ENCODE assay signal across 19 cellular contexts in genomic region chr14:21089877-21090193, GRCh38. TPM values are rescaled to one million over a fixed set of nuclear protein-coding genes. Genes with fewer than 3 reads are reported as not detected.
DNase-seq lines count a peak whose midpoint lies in the region; ATAC-seq, FAIRE-seq and TF ChIP-seq lines count a peak whose summit lies in the region.
"Had no signal": no experiment of that assay in that cellular context is flagged by ENCODE, and none has a peak within 500 bp of the region (broad histone marks: within the 10 kb centered on the region; RNA-seq: fewer than 3 reads in every experiment).

No MANE protein-coding gene starts in this region.

- H3K4me2 ChIP-seq in HepG2 (ENCODE audit: low read depth, low read length) (no peak overlapping the region), neural progenitor cell (no peak overlapping the region)
- H3K4me2 ChIP-seq: GM23338 had no signal

- WGBS in HepG2 (ENCODE audit: low lambda C conversion rate) = 92% methylated on average over 5 of the region's 5 CpGs
- 100% methylated on average over 1 of the region's 5 CpGs for WGBS in right lobe of liver (ENCODE audit: insufficient coverage, low coverage, low lambda C conversion rate, missing lambda C conversion rate)

- CTCF ChIA-PET in HepG2 (lab: Yijun Ruan, JAX; ENCODE audit: low intra/inter-chr PET ratio, low total read pairs) = interaction anchor here (1.5 to 12.2 kb wide), 5 partner anchors 16 to 76 kb away, joined by 3 to 320 read pairs (median 38); partner anchors contain the start of gene ARHGEF40

- no TSS peak for BruUV-seq in HepG2 (replicated peaks; lab: Mats Ljungman, UMichigan)

- POLR2A ChIA-PET in HepG2 (lab: Yijun Ruan, JAX) = interaction anchor here (0.8 to 5.8 kb wide), 11 partner anchors 8 to 92 kb away, joined by 3 to 52 read pairs (median 7); partner anchors contain the start of gene ARHGEF40

- DNase-seq in HepG2 (ENCODE audit: low spot score) = no peak
- DNase-seq in right lobe of liver = no peak
- DNase-seq in effector memory CD4-positive, alpha-beta T cell = no peak
- DNase-seq in neural progenitor cell (ENCODE audit: low spot score) = no peak
- no peak for DNase-seq in NCI-H2196 (lab: John Stamatoyannopoulos, UW; ENCODE audit: unreplicated experiment)
- DNase-seq in omental fat pad (ENCODE audit: low spot score) = no peak
- DNase-seq in NCI-H2107 (lab: John Stamatoyannopoulos, UW) = no peak
- no peak for DNase-seq in NCI-H187 treated with DMSO at 0.1 percent for 48 hours (lab: John Stamatoyannopoulos, UW)
- DNase-seq: C1 segment of cervical spinal cord, DMS79, NCI-H146, NCI-H446, PC-3 had no signal

- H3K36me3 ChIP-seq in HepG2 (replicated peaks in 1 of 2; ENCODE audit: control insufficient read depth in 1 of 2, insufficient read depth in 2 of 2, low read length in 2 of 2) (peaks cover 41 to 64% of the 10 kb centered on the region in 2 experiments), right lobe of liver (peaks cover 0 to 23% (median 12%) of the 10 kb centered on the region in 4 donors), neural progenitor cell (peaks cover 5% of the 10 kb centered on the region)
- no peaks in the 10 kb centered on the region for H3K36me3 ChIP-seq in effector memory CD4-positive, alpha-beta T cell (ENCODE audit: control insufficient read depth, insufficient read depth, low read length)

- H3K4me3 Mint-ChIP-seq in neural progenitor cell = no peak overlapping the region
- H3K4me3 Mint-ChIP-seq: GM23338 had no signal

- H3K9me3 Mint-ChIP-seq in neural progenitor cell = peaks cover 9% of the 10 kb centered on the region

- peaks cover 8% of the 10 kb centered on the region; the same call in 1 of the 2 replicates for H4K20me1 ChIP-seq in HepG2 (ENCODE audit: insufficient read depth, low read length)
- H4K20me1 ChIP-seq in neural progenitor cell (ENCODE audit: low read depth) = peaks cover 72% of the 10 kb centered on the region

- H3K9ac ChIP-seq in HepG2 (ENCODE audit: insufficient read depth, low read depth, low read length) (no peak overlapping the region), neural progenitor cell (no peak overlapping the region)

- peaks cover 85% of the 10 kb centered on the region for H3F3A ChIP-seq in neural progenitor cell (ENCODE audit: low read depth)

- H3K9me3 ChIP-seq in HepG2 (ENCODE audit: low read length) = no peaks in the 10 kb centered on the region
- no peaks in the 10 kb centered on the region for H3K9me3 ChIP-seq in right lobe of liver
- H3K9me3 ChIP-seq in effector memory CD4-positive, alpha-beta T cell (ENCODE audit: control insufficient read depth, low read length) = no peaks in the 10 kb centered on the region
- H3K9me3 ChIP-seq in neural progenitor cell (ENCODE audit: low read depth) = no peaks in the 10 kb centered on the region

- H3K27ac ChIP-seq in HepG2 (ENCODE audit: extremely low read length, insufficient read depth, low read length) = no peak overlapping the region
- no peak overlapping the region for H3K27ac ChIP-seq in right lobe of liver
- H3K27ac ChIP-seq in effector memory CD4-positive, alpha-beta T cell (ENCODE audit: insufficient read depth, low read length, poor library complexity, severe bottlenecking) = peak overlapping the region; percentile 1
- peak overlapping the region; percentile 58 for H3K27ac ChIP-seq in neural progenitor cell

- H3K27me3 Mint-ChIP-seq in neural progenitor cell (ENCODE audit: insufficient read depth, low read depth) = peaks cover 30% of the 10 kb centered on the region

- H3K4me3 ChIP-seq in HepG2 (replicated peaks in 1 of 3; ENCODE audit: insufficient read depth in 1 of 3, low read depth in 2 of 3, low read length in 3 of 3) (no peak overlapping the region), right lobe of liver (no peak overlapping the region), neural progenitor cell (no peak overlapping the region)
- H3K4me3 ChIP-seq in effector memory CD4-positive, alpha-beta T cell (ENCODE audit: insufficient read depth, low read depth, low read length, poor library complexity, severe bottlenecking) = no peak overlapping the region
- H3K4me3 ChIP-seq: GM23338, K562 had no signal

- in situ Hi-C loops in HepG2 (cut with HindIII; ENCODE audit: extremely low pct_ligation_motif_present, low pct_unique_long_range_greater_than_20kb) = no loop called here

- H2AFZ ChIP-seq in HepG2 (ENCODE audit: low read length) (no peak overlapping the region), neural progenitor cell (replicated peaks) (no peak overlapping the region)
- H2AFZ ChIP-seq: GM23338 had no signal

- intact Hi-C loops in HepG2 (cut with micrococcal nuclease; ENCODE audit: unreplicated experiment) = no loop called here
- intact Hi-C loops in right lobe of liver (cut with DNase I) = loop anchor here (5.0 to 10.0 kb wide), 2 partner anchors 73 to 75 kb away; no protein-coding TSS in a partner anchor

- no peak for TF ChIP-seq CTCF in HepG2 (CRISPR knock-in tag; IDR thresholded peaks at IDR 0.05)
- no peak for TF ChIP-seq CTCF in right lobe of liver (IDR thresholded peaks at IDR 0.05)
- TF ChIP-seq CTCF in neural progenitor cell (IDR thresholded peaks at IDR 0.05) = no peak
- TF ChIP-seq CTCF in omental fat pad (IDR thresholded peaks at IDR 0.05) = no peak

- H3K4me1 ChIP-seq in HepG2 (ENCODE audit: insufficient read depth, low read length) (peaks cover 22% of the 10 kb centered on the region), right lobe of liver (peaks cover 0 to 10% (median 2%) of the 10 kb centered on the region in 4 donors), neural progenitor cell (peaks cover 32% of the 10 kb centered on the region)
- peaks cover 12% of the 10 kb centered on the region for H3K4me1 ChIP-seq in effector memory CD4-positive, alpha-beta T cell (ENCODE audit: control insufficient read depth, insufficient read depth, low read length, poor library complexity, severe bottlenecking)

- peaks cover 63% of the 10 kb centered on the region for H3K4me1 Mint-ChIP-seq in neural progenitor cell

- peaks cover 2% of the 10 kb centered on the region for H3K79me2 ChIP-seq in HepG2 (ENCODE audit: insufficient read depth, low read length)
- peaks cover 46% of the 10 kb centered on the region for H3K79me2 ChIP-seq in neural progenitor cell (ENCODE audit: low read depth)

- peaks cover 56% of the 10 kb centered on the region for H3K36me3 Mint-ChIP-seq in neural progenitor cell

- no peaks in the 10 kb centered on the region for H3K27me3 ChIP-seq in HepG2 (ENCODE audit: control insufficient read depth in 1 of 2, insufficient read depth in 2 of 2, low read length in 2 of 2)
- H3K27me3 ChIP-seq in right lobe of liver = no peaks in the 10 kb centered on the region
- no peaks in the 10 kb centered on the region for H3K27me3 ChIP-seq in effector memory CD4-positive, alpha-beta T cell (replicated peaks; ENCODE audit: control insufficient read depth, insufficient read depth, low read length, poor library complexity, severe bottlenecking)
- H3K27me3 ChIP-seq in neural progenitor cell = no peaks in the 10 kb centered on the region

- TF ChIP-seq RAD21 in HepG2 (CRISPR knock-in tag; IDR thresholded peaks at IDR 0.05) = no peak

- TF ChIP-seq POLR2A in HepG2 (IDR thresholded peaks at IDR 0.05; ENCODE audit: insufficient read depth in 1 of 2, low read depth in 2 of 2, low read length in 2 of 2) = no peak
- no peak for TF ChIP-seq POLR2A in right lobe of liver (IDR thresholded peaks at IDR 0.05)

- no peak for FAIRE-seq in HepG2 (lab: Jason Lieb, UNC)
- FAIRE-seq: G401.6, GM12891, HTR-8/SVneo, K562 had no signal

- no peak for ATAC-seq in HepG2
- no peak for ATAC-seq in right lobe of liver
- ATAC-seq in omental fat pad (ENCODE audit: low FRiP score) = no peak
- ATAC-seq: PC-3 had no signal

- no peak for TF ChIP-seq EP300 in HepG2 (IDR thresholded peaks at IDR 0.05; ENCODE audit: low read depth in 2 of 2, low read length in 2 of 2)
- TF ChIP-seq EP300 in HepG2 (CRISPR knock-in tag; IDR thresholded peaks at IDR 0.05; ENCODE audit: borderline replicate concordance) = no peak

- no peak overlapping the region for H3K27ac Mint-ChIP-seq in neural progenitor cell

RNA-seq across cellular contexts. Expression of gene ZNF219, which starts 8.6 kb away (rescaled TPM):
- total RNA-seq in HepG2 (2016; rRNA removed; fragmentation: Illumina TruSeq; extraction: Trizol) = 21.0 and 36.6 TPM in 2 replicates
- total RNA-seq in HepG2 (2016; cell fraction: cytosol; rRNA removed; fragmentation: Illumina TruSeq; extraction: Trizol; ENCODE audit: low read depth) = 20.7 and 21.8 TPM in 2 replicates
- total RNA-seq in HepG2 (2016; cell fraction: insoluble cytoplasmic fraction; rRNA removed; fragmentation: Illumina TruSeq; extraction: Trizol) = 19.3 and 35.8 TPM in 2 replicates
- total RNA-seq in HepG2 (2016; cell fraction: membrane; rRNA removed; fragmentation: Illumina TruSeq; extraction: Trizol) = 53.1 and 55.3 TPM in 2 replicates
- 26.4 and 33.6 TPM in 2 replicates for total RNA-seq in HepG2 (2016; cell fraction: nucleus; rRNA removed; fragmentation: Illumina TruSeq; extraction: Trizol)
- 34.5 and 42.2 TPM in 2 replicates for polyA plus RNA-seq in HepG2 (2011; rRNA removed)
- 26.6 and 62.4 TPM in 2 replicates for polyA plus RNA-seq in HepG2 (2011; cell fraction: cytosol; rRNA removed)
- polyA plus RNA-seq in HepG2 (2011; cell fraction: nucleus; rRNA removed) = 171 and 203 TPM in 2 replicates
- polyA plus RNA-seq in HepG2 (2012) = 21.1 and 23.1 TPM in 2 replicates
- 37.9 and 42.6 TPM in 2 replicates for polyA plus RNA-seq in HepG2 (2016; cell fraction: cytosol; fragmentation: Illumina TruSeq; extraction: Trizol; ENCODE audit: low read depth)
- 34.5 and 39.2 TPM in 2 replicates for polyA plus RNA-seq in HepG2 (2016; cell fraction: insoluble cytoplasmic fraction; fragmentation: Illumina TruSeq; extraction: Trizol; ENCODE audit: low read depth)
- 72.9 and 82.3 TPM in 2 replicates for polyA plus RNA-seq in HepG2 (2016; cell fraction: membrane; fragmentation: Illumina TruSeq; extraction: Trizol; ENCODE audit: low read depth)
- 76.4 and 80.2 TPM in 2 replicates for polyA plus RNA-seq in HepG2 (2016; cell fraction: nucleus; fragmentation: Illumina TruSeq; extraction: Trizol; ENCODE audit: insufficient read depth, low read depth)
- polyA minus RNA-seq in HepG2 (2011; rRNA and poly(A)+ RNA removed; ENCODE audit: low replicate concordance) = 41.2 and 86.7 TPM in 2 replicates
- polyA minus RNA-seq in HepG2 (2011; cell fraction: cytosol; rRNA and poly(A)+ RNA removed) = 20.3 and 21.8 TPM in 2 replicates
- 61.3 and 63.0 TPM in 2 replicates for polyA minus RNA-seq in HepG2 (2011; cell fraction: nucleus; rRNA and poly(A)+ RNA removed)
- total RNA-seq in right lobe of liver = 10 to 100 TPM in 2 of 6 experiments, 1 to 10 TPM in 4; 6.9 to 20.6 (median 9.3) TPM
- total RNA-seq in neural progenitor cell (ENCODE audit: low replicate concordance) = 46.2 and 231 TPM in 2 replicates
- 10 to 100 TPM; 19.2 to 56.3 (median 38.1) TPM for total RNA-seq in omental fat pad

RNA-seq across cellular contexts. Expression of gene TMEM253, which starts 11.0 kb away (rescaled TPM):
- total RNA-seq in HepG2 (2016; rRNA removed; fragmentation: Illumina TruSeq; extraction: Trizol) = 0.29 TPM in 1 of 2 replicates, not detected in the other
- 0.20 TPM in 1 of 2 replicates, not detected in the other for total RNA-seq in HepG2 (2016; cell fraction: cytosol; rRNA removed; fragmentation: Illumina TruSeq; extraction: Trizol; ENCODE audit: low read depth)
- 0.16 and 0.17 TPM in 2 replicates for total RNA-seq in HepG2 (2016; cell fraction: insoluble cytoplasmic fraction; rRNA removed; fragmentation: Illumina TruSeq; extraction: Trizol)
- total RNA-seq in HepG2 (2016; cell fraction: membrane; rRNA removed; fragmentation: Illumina TruSeq; extraction: Trizol) = 0.21 and 0.25 TPM in 2 replicates
- 0.60 and 0.68 TPM in 2 replicates for total RNA-seq in HepG2 (2016; cell fraction: nucleus; rRNA removed; fragmentation: Illumina TruSeq; extraction: Trizol)
- 0.45 and 0.65 TPM in 2 replicates for polyA plus RNA-seq in HepG2 (2011; rRNA removed)
- 0.19 and 0.23 TPM in 2 replicates for polyA plus RNA-seq in HepG2 (2011; cell fraction: cytosol; rRNA removed)
- polyA plus RNA-seq in HepG2 (2011; cell fraction: nucleus; rRNA removed) = 1.1 and 2.0 TPM in 2 replicates
- 0.66 and 0.69 TPM in 2 replicates for polyA plus RNA-seq in HepG2 (2012)
- polyA plus RNA-seq in HepG2 (2016; cell fraction: cytosol; fragmentation: Illumina TruSeq; extraction: Trizol; ENCODE audit: low read depth) = 0.52 and 0.61 TPM in 2 replicates
- polyA plus RNA-seq in HepG2 (2016; cell fraction: insoluble cytoplasmic fraction; fragmentation: Illumina TruSeq; extraction: Trizol; ENCODE audit: low read depth) = 0.40 and 0.95 TPM in 2 replicates
- 0.92 and 1.2 TPM in 2 replicates for polyA plus RNA-seq in HepG2 (2016; cell fraction: membrane; fragmentation: Illumina TruSeq; extraction: Trizol; ENCODE audit: low read depth)
- polyA plus RNA-seq in HepG2 (2016; cell fraction: nucleus; fragmentation: Illumina TruSeq; extraction: Trizol; ENCODE audit: insufficient read depth, low read depth) = 0.88 and 0.92 TPM in 2 replicates
- polyA minus RNA-seq in HepG2 (2011; rRNA and poly(A)+ RNA removed; ENCODE audit: low replicate concordance) = 1.0 and 3.5 TPM in 2 replicates
- polyA minus RNA-seq in HepG2 (2011; cell fraction: cytosol; rRNA and poly(A)+ RNA removed) = not detected in 2 replicates
- polyA minus RNA-seq in HepG2 (2011; cell fraction: nucleus; rRNA and poly(A)+ RNA removed) = 1.3 TPM in 1 of 2 replicates, not detected in the other
- 1 to 10 TPM in 1 of 6 experiments, under 1 TPM in 3, not detected in 2; 0.20 to 1.2 (median 0.38) TPM for total RNA-seq in right lobe of liver
- total RNA-seq in neural progenitor cell (ENCODE audit: low replicate concordance) = 0.22 and 1.3 TPM in 2 replicates
- total RNA-seq in omental fat pad = 1 to 10 TPM in 1 of 4 donors, under 1 TPM in 1, not detected in 2; 0.75 to 2.4 TPM
- total RNA-seq: A172, PC-3 had no signal

RNA-seq across cellular contexts. Expression of gene ARHGEF40, which starts 19.7 kb away (rescaled TPM):
- total RNA-seq in HepG2 (2016; rRNA removed; fragmentation: Illumina TruSeq; extraction: Trizol) (18.5 and 28.1 TPM in 2 replicates), right lobe of liver (10 to 100 TPM; 17.1 to 35.8 (median 25.1) TPM), neural progenitor cell (ENCODE audit: low replicate concordance) (15.0 and 46.0 TPM in 2 replicates), omental fat pad (10 to 100 TPM; 30.0 to 91.3 (median 40.6) TPM)
- total RNA-seq in HepG2 (2016; cell fraction: cytosol; rRNA removed; fragmentation: Illumina TruSeq; extraction: Trizol; ENCODE audit: low read depth) = 5.0 and 7.1 TPM in 2 replicates
- total RNA-seq in HepG2 (2016; cell fraction: insoluble cytoplasmic fraction; rRNA removed; fragmentation: Illumina TruSeq; extraction: Trizol) = 15.0 and 26.8 TPM in 2 replicates
- total RNA-seq in HepG2 (2016; cell fraction: membrane; rRNA removed; fragmentation: Illumina TruSeq; extraction: Trizol) = 8.4 and 8.6 TPM in 2 replicates
- total RNA-seq in HepG2 (2016; cell fraction: nucleus; rRNA removed; fragmentation: Illumina TruSeq; extraction: Trizol) = 32.3 and 36.7 TPM in 2 replicates
- polyA plus RNA-seq in HepG2 (2011; rRNA removed) = 78.1 and 97.1 TPM in 2 replicates
- polyA plus RNA-seq in HepG2 (2011; cell fraction: cytosol; rRNA removed) = 47.9 and 68.0 TPM in 2 replicates
- polyA plus RNA-seq in HepG2 (2011; cell fraction: nucleus; rRNA removed) = 243 and 248 TPM in 2 replicates
- polyA plus RNA-seq in HepG2 (2012) = 34.1 and 49.5 TPM in 2 replicates
- polyA plus RNA-seq in HepG2 (2016; cell fraction: cytosol; fragmentation: Illumina TruSeq; extraction: Trizol; ENCODE audit: low read depth) = 2.9 and 3.7 TPM in 2 replicates
- 13.8 and 18.7 TPM in 2 replicates for polyA plus RNA-seq in HepG2 (2016; cell fraction: insoluble cytoplasmic fraction; fragmentation: Illumina TruSeq; extraction: Trizol; ENCODE audit: low read depth)
- 5.9 and 7.3 TPM in 2 replicates for polyA plus RNA-seq in HepG2 (2016; cell fraction: membrane; fragmentation: Illumina TruSeq; extraction: Trizol; ENCODE audit: low read depth)
- polyA plus RNA-seq in HepG2 (2016; cell fraction: nucleus; fragmentation: Illumina TruSeq; extraction: Trizol; ENCODE audit: insufficient read depth, low read depth) = 69.4 and 77.3 TPM in 2 replicates
- polyA minus RNA-seq in HepG2 (2011; rRNA and poly(A)+ RNA removed; ENCODE audit: low replicate concordance) = 29.6 and 155 TPM in 2 replicates
- polyA minus RNA-seq in HepG2 (2011; cell fraction: cytosol; rRNA and poly(A)+ RNA removed) = 32.6 and 33.5 TPM in 2 replicates
- polyA minus RNA-seq in HepG2 (2011; cell fraction: nucleus; rRNA and poly(A)+ RNA removed) = 71.0 and 71.2 TPM in 2 replicates

RNA-seq across cellular contexts. Expression of gene RNASE8, which starts 32.2 kb away (rescaled TPM):
- total RNA-seq in HepG2 (2016; rRNA removed; fragmentation: Illumina TruSeq; extraction: Trizol) (not detected in 2 replicates), right lobe of liver (not detected), neural progenitor cell (ENCODE audit: low replicate concordance) (not detected in 2 replicates), omental fat pad (not detected)
- not detected in 2 replicates for total RNA-seq in HepG2 (2016; cell fraction: cytosol; rRNA removed; fragmentation: Illumina TruSeq; extraction: Trizol; ENCODE audit: low read depth)
- total RNA-seq in HepG2 (2016; cell fraction: insoluble cytoplasmic fraction; rRNA removed; fragmentation: Illumina TruSeq; extraction: Trizol) = not detected in 2 replicates
- total RNA-seq in HepG2 (2016; cell fraction: membrane; rRNA removed; fragmentation: Illumina TruSeq; extraction: Trizol) = not detected in 2 replicates
- not detected in 2 replicates for total RNA-seq in HepG2 (2016; cell fraction: nucleus; rRNA removed; fragmentation: Illumina TruSeq; extraction: Trizol)
- polyA plus RNA-seq in HepG2 (2011; rRNA removed) = not detected in 2 replicates
- polyA plus RNA-seq in HepG2 (2011; cell fraction: cytosol; rRNA removed) = not detected in 2 replicates
- polyA plus RNA-seq in HepG2 (2011; cell fraction: nucleus; rRNA removed) = not detected in 2 replicates
- not detected in 2 replicates for polyA plus RNA-seq in HepG2 (2012)
- not detected in 2 replicates for polyA plus RNA-seq in HepG2 (2016; cell fraction: cytosol; fragmentation: Illumina TruSeq; extraction: Trizol; ENCODE audit: low read depth)
- not detected in 2 replicates for polyA plus RNA-seq in HepG2 (2016; cell fraction: insoluble cytoplasmic fraction; fragmentation: Illumina TruSeq; extraction: Trizol; ENCODE audit: low read depth)
- polyA plus RNA-seq in HepG2 (2016; cell fraction: membrane; fragmentation: Illumina TruSeq; extraction: Trizol; ENCODE audit: low read depth) = not detected in 2 replicates
- not detected in 2 replicates for polyA plus RNA-seq in HepG2 (2016; cell fraction: nucleus; fragmentation: Illumina TruSeq; extraction: Trizol; ENCODE audit: insufficient read depth, low read depth)
- polyA minus RNA-seq in HepG2 (2011; rRNA and poly(A)+ RNA removed; ENCODE audit: low replicate concordance) = not detected in 2 replicates
- not detected in 2 replicates for polyA minus RNA-seq in HepG2 (2011; cell fraction: cytosol; rRNA and poly(A)+ RNA removed)
- not detected in 2 replicates for polyA minus RNA-seq in HepG2 (2011; cell fraction: nucleus; rRNA and poly(A)+ RNA removed)
- total RNA-seq: A172, GM23338, K562, PC-3 had no signal
- polyA plus RNA-seq: GM23338, K562 had no signal

RNA-seq across cellular contexts. Expression of gene RNASE7, which starts 47.7 kb away (rescaled TPM):
- not detected in 2 replicates for total RNA-seq in HepG2 (2016; rRNA removed; fragmentation: Illumina TruSeq; extraction: Trizol)
- not detected in 2 replicates for total RNA-seq in HepG2 (2016; cell fraction: cytosol; rRNA removed; fragmentation: Illumina TruSeq; extraction: Trizol; ENCODE audit: low read depth)
- total RNA-seq in HepG2 (2016; cell fraction: insoluble cytoplasmic fraction; rRNA removed; fragmentation: Illumina TruSeq; extraction: Trizol) = not detected in 2 replicates
- total RNA-seq in HepG2 (2016; cell fraction: membrane; rRNA removed; fragmentation: Illumina TruSeq; extraction: Trizol) = not detected in 2 replicates
- total RNA-seq in HepG2 (2016; cell fraction: nucleus; rRNA removed; fragmentation: Illumina TruSeq; extraction: Trizol) = not detected in 2 replicates
- 0.04 and 0.17 TPM in 2 replicates for polyA plus RNA-seq in HepG2 (2011; rRNA removed)
- 0.04 and 0.06 TPM in 2 replicates for polyA plus RNA-seq in HepG2 (2011; cell fraction: cytosol; rRNA removed)
- polyA plus RNA-seq in HepG2 (2011; cell fraction: nucleus; rRNA removed) = 0.23 and 0.42 TPM in 2 replicates
- 0.41 and 1.6 TPM in 2 replicates for polyA plus RNA-seq in HepG2 (2012)
- polyA plus RNA-seq in HepG2 (2016; cell fraction: cytosol; fragmentation: Illumina TruSeq; extraction: Trizol; ENCODE audit: low read depth) = not detected in 2 replicates
- polyA plus RNA-seq in HepG2 (2016; cell fraction: insoluble cytoplasmic fraction; fragmentation: Illumina TruSeq; extraction: Trizol; ENCODE audit: low read depth) = not detected in 2 replicates
- not detected in 2 replicates for polyA plus RNA-seq in HepG2 (2016; cell fraction: membrane; fragmentation: Illumina TruSeq; extraction: Trizol; ENCODE audit: low read depth)
- not detected in 2 replicates for polyA plus RNA-seq in HepG2 (2016; cell fraction: nucleus; fragmentation: Illumina TruSeq; extraction: Trizol; ENCODE audit: insufficient read depth, low read depth)
- polyA minus RNA-seq in HepG2 (2011; rRNA and poly(A)+ RNA removed; ENCODE audit: low replicate concordance) = not detected in 2 replicates
- not detected in 2 replicates for polyA minus RNA-seq in HepG2 (2011; cell fraction: cytosol; rRNA and poly(A)+ RNA removed)
- not detected in 2 replicates for polyA minus RNA-seq in HepG2 (2011; cell fraction: nucleus; rRNA and poly(A)+ RNA removed)
- under 1 TPM in 3 of 6 experiments, not detected in 3; 0.18 to 0.31 (median 0.22) TPM for total RNA-seq in right lobe of liver
- not detected in 2 replicates for total RNA-seq in neural progenitor cell (ENCODE audit: low replicate concordance)
- total RNA-seq in omental fat pad = not detected
- total RNA-seq: A172, GM23338, K562, PC-3 had no signal
- polyA plus RNA-seq: GM23338, K562 had no signal

Comparison
In these comparisons a context has a peak if more than half of its experiments do, and no peak if none do; other contexts are left out.
1. H3K27ac ChIP-seq: peak in effector memory CD4-positive, alpha-beta T cell (single experiment) and neural progenitor cell (single experiment); none in HepG2 (single experiment) and right lobe of liver (0 of 3).